29 cellular contexts compared by ENCODE assay signal in genomic region chr12:110638792-110639191, GRCh38. TPM values are rescaled to one million over a fixed set of nuclear protein-coding genes. Genes with fewer than 3 reads are reported as not detected.
DNase-seq lines count a peak whose midpoint lies in the region; ATAC-seq, FAIRE-seq and TF ChIP-seq lines count a peak whose summit lies in the region.
"Had no signal": no experiment of that assay in that cellular context is flagged by ENCODE, and none has a peak within 500 bp of the region (broad histone marks: within the 10 kb centered on the region; RNA-seq: fewer than 3 reads in every experiment).

No MANE protein-coding gene starts in this region.

- 73 to 86% methylated on average over 5 of the region's 5 CpGs for WGBS in endodermal cell (ENCODE audit: insufficient coverage in 1 of 2, insufficient read length in 1 of 2), 2 experiments

- H3K4me3 Mint-ChIP-seq in activated CD4-positive, alpha-beta T cell treated with anti-CD3 and anti-CD28 coated beads for 36 hours = no peak overlapping the region
- no peak overlapping the region for H3K4me3 Mint-ChIP-seq in activated CD4-positive, alpha-beta T cell treated with anti-CD3 and anti-CD28 coated beads, Interleukin-2, amount 10 ng/mL, durations not matched to agents 7 days and 5 days
- no peak overlapping the region for H3K4me3 Mint-ChIP-seq in endodermal cell
- H3K4me3 Mint-ChIP-seq: activated naive CD8-positive, alpha-beta T cell; mesothelial cell of epicardium; nephron; T-cell had no signal

- CTCF ChIA-PET in activated CD4-positive, alpha-beta T cell treated with anti-CD3 and anti-CD28 coated beads for 36 hours (lab: Charles Lee) = interaction anchor here (0.7 to 0.9 kb wide), 2 partner anchors 9 to 15 kb away, joined by 3 to 5 read pairs; no protein-coding TSS in a partner anchor
- CTCF ChIA-PET in activated CD4-positive, alpha-beta T cell treated with anti-CD3 and anti-CD28 coated beads, Interleukin-2, amount 10 ng/mL, durations not matched to agents 7 days and 5 days (lab: Charles Lee) = interaction anchor here (0.8 to 1.9 kb wide), 4 partner anchors 17 to 559 kb away, joined by 3 to 7 read pairs (median 4); partner anchors contain the start of gene ARPC3

- no peaks in the 10 kb centered on the region for H3K4me1 ChIP-seq in endodermal cell (ENCODE audit: control insufficient read depth, insufficient read depth, low read length)
- peaks cover 19 to 37% (median 20%) of the 10 kb centered on the region in 3 donors for H3K4me1 ChIP-seq in skeletal muscle tissue (ENCODE audit: control insufficient read depth in 3 of 3, insufficient read depth in 3 of 3, low read length in 3 of 3)
- H3K4me1 ChIP-seq in lower lobe of right lung = no peaks in the 10 kb centered on the region
- H3K4me1 ChIP-seq: BE2C, Caco-2 had no signal

- ATAC-seq in activated CD4-positive, alpha-beta T cell treated with anti-CD3 and anti-CD28 coated beads for 36 hours = peak; percentile 66
- no peak for ATAC-seq in lower lobe of right lung
- ATAC-seq: left colon, Panc1 had no signal

- H3K27ac Mint-ChIP-seq in activated CD4-positive, alpha-beta T cell treated with anti-CD3 and anti-CD28 coated beads for 36 hours = no peak overlapping the region
- H3K27ac Mint-ChIP-seq in activated CD4-positive, alpha-beta T cell treated with anti-CD3 and anti-CD28 coated beads, Interleukin-2, amount 10 ng/mL, durations not matched to agents 7 days and 5 days = no peak overlapping the region
- H3K27ac Mint-ChIP-seq in endodermal cell = no peak overlapping the region
- H3K27ac Mint-ChIP-seq: activated naive CD8-positive, alpha-beta T cell; activated T-helper 2 cell treated with anti-CD3 and anti-CD28 coated beads, Interferon-gamma antibody, Interleukin-2, Interleukin-4, amounts not matched to agents 10 μg/mL and 5 μg/mL and 100 μg/mL, durations not matched to agents 14 hours and 24 hours and 36 hours; mesothelial cell of epicardium; T-cell had no signal

- intact Hi-C loops in activated CD4-positive, alpha-beta T cell treated with anti-CD3 and anti-CD28 coated beads for 36 hours (cut with DNase I, micrococcal nuclease) = no loop called here
- intact Hi-C loops in lower lobe of right lung (cut with DNase I) = no loop called here

- H3K27ac ChIP-seq in endodermal cell (ENCODE audit: low read depth, low read length) (peak overlapping the region; percentile 6), skeletal muscle tissue (ENCODE audit: low read depth, low read length) (peak overlapping the region; percentile 37), lower lobe of right lung (no peak overlapping the region)
- H3K27ac ChIP-seq: SJCRH30 had no signal

- H3K9ac ChIP-seq in endodermal cell (ENCODE audit: extremely low read depth, low read length, poor library complexity, severe bottlenecking) (no peak overlapping the region), skeletal muscle tissue (ENCODE audit: low read depth in 1 of 3, low read length in 3 of 3) (no peak overlapping the region)

- DNase-seq in activated CD4-positive, alpha-beta T cell treated with anti-CD3 and anti-CD28 coated beads for 36 hours = no peak
- no peak for DNase-seq in activated CD4-positive, alpha-beta T cell treated with anti-CD3 and anti-CD28 coated beads, Interleukin-2, amount 10 ng/mL, durations not matched to agents 7 days and 5 days
- DNase-seq in NB4 (ENCODE audit: low read depth) (peak; percentile 35), endodermal cell (no peak), OCI-M2 (lab: John Stamatoyannopoulos, UW; ENCODE audit: unreplicated experiment) (no peak), lower lobe of right lung (no peak), GM19239 (ENCODE audit: insufficient read length, low spot score) (no peak)
- DNase-seq: activated CD4-positive, alpha-beta T cell treated with anti-CD3 and anti-CD28 coated beads, Interleukin-2, amount 50 U/mL, for 1 hour; BE2C; Caco-2; cerebellar nuclear complex; DMS79; head of caudate nucleus; KG1; left colon; NCI-H146; NCI-H2171; NCI-H524 treated with DMSO at 0.1 percent for 48 hours; NK-92 treated with Interleukin-12 subunit alpha and Interleukin-12 subunit beta, amount 100 ng/mL, for 24 hours; sigmoid colon; SJCRH30; stimulated activated CD8-positive, alpha-beta memory T cell treated with anti-CD3 and anti-CD28 coated beads, Interleukin-4, amount 100 ng/mL, for 48 hours; T-cell had no signal

- H3K9me3 Mint-ChIP-seq in activated CD4-positive, alpha-beta T cell treated with anti-CD3 and anti-CD28 coated beads for 36 hours (ENCODE audit: low read depth) = no peaks in the 10 kb centered on the region
- H3K9me3 Mint-ChIP-seq in activated CD4-positive, alpha-beta T cell treated with anti-CD3 and anti-CD28 coated beads, Interleukin-2, amount 10 ng/mL, durations not matched to agents 7 days and 5 days = no peaks in the 10 kb centered on the region
- H3K9me3 Mint-ChIP-seq in endodermal cell = no peaks in the 10 kb centered on the region
- H3K9me3 Mint-ChIP-seq: activated T-helper 2 cell treated with anti-CD3 and anti-CD28 coated beads, Interferon-gamma antibody, Interleukin-2, Interleukin-4, amounts not matched to agents 10 μg/mL and 5 μg/mL and 100 μg/mL, durations not matched to agents 14 hours and 24 hours and 36 hours; mesothelial cell of epicardium; nephron; T-cell had no signal

- no peak for TF ChIP-seq POLR2A in NB4 (IDR thresholded peaks at IDR 0.05; ENCODE audit: extremely low read depth, insufficient read length)

- no peaks in the 10 kb centered on the region for H3K36me3 ChIP-seq in endodermal cell (ENCODE audit: control insufficient read depth, insufficient read depth, low read length)
- H3K36me3 ChIP-seq in skeletal muscle tissue (ENCODE audit: control insufficient read depth in 3 of 3, insufficient read depth in 3 of 3, low read length in 3 of 3) = no peaks in the 10 kb centered on the region
- peaks cover 16% of the 10 kb centered on the region for H3K36me3 ChIP-seq in lower lobe of right lung
- H3K36me3 ChIP-seq: BE2C, SJCRH30 had no signal

- H3K9me3 ChIP-seq in endodermal cell (ENCODE audit: control insufficient read depth, low read length) = no peaks in the 10 kb centered on the region
- no peaks in the 10 kb centered on the region for H3K9me3 ChIP-seq in skeletal muscle tissue (ENCODE audit: control insufficient read depth in 3 of 3, low read length in 3 of 3)
- no peaks in the 10 kb centered on the region for H3K9me3 ChIP-seq in lower lobe of right lung
- H3K9me3 ChIP-seq: BE2C, Caco-2, sigmoid colon, SJCRH30 had no signal

- H3K36me3 Mint-ChIP-seq in activated CD4-positive, alpha-beta T cell treated with anti-CD3 and anti-CD28 coated beads for 36 hours (ENCODE audit: low read depth) = peaks cover 2% of the 10 kb centered on the region
- no peaks in the 10 kb centered on the region for H3K36me3 Mint-ChIP-seq in activated CD4-positive, alpha-beta T cell treated with anti-CD3 and anti-CD28 coated beads, Interleukin-2, amount 10 ng/mL, durations not matched to agents 7 days and 5 days (ENCODE audit: low read depth)
- H3K36me3 Mint-ChIP-seq in endodermal cell (ENCODE audit: low read depth) = no peaks in the 10 kb centered on the region

- H3K27me3 ChIP-seq in endodermal cell (ENCODE audit: control insufficient read depth, insufficient read depth, low read length, poor library complexity, severe bottlenecking) (no peaks in the 10 kb centered on the region), skeletal muscle tissue (ENCODE audit: control insufficient read depth in 3 of 3, insufficient read depth in 3 of 3, low read length in 3 of 3) (no peaks in the 10 kb centered on the region), lower lobe of right lung (ENCODE audit: low read depth) (no peaks in the 10 kb centered on the region)
- H3K27me3 ChIP-seq: BE2C, sigmoid colon, SJCRH30 had no signal

- H3K4me3 ChIP-seq in NB4 (ENCODE audit: low read depth, low read length) (no peak overlapping the region), endodermal cell (ENCODE audit: low read length) (no peak overlapping the region), skeletal muscle tissue (ENCODE audit: low read length in 3 of 3) (no peak overlapping the region), lower lobe of right lung (no peak overlapping the region)
- H3K4me3 ChIP-seq: sigmoid colon, SJCRH30 had no signal

- POLR2A ChIA-PET in activated CD4-positive, alpha-beta T cell treated with anti-CD3 and anti-CD28 coated beads for 36 hours (lab: Charles Lee) = no interaction called here
- POLR2A ChIA-PET in activated CD4-positive, alpha-beta T cell treated with anti-CD3 and anti-CD28 coated beads, Interleukin-2, amount 10 ng/mL, durations not matched to agents 7 days and 5 days (lab: Charles Lee) = no interaction called here

- H3K4me1 Mint-ChIP-seq in activated CD4-positive, alpha-beta T cell treated with anti-CD3 and anti-CD28 coated beads for 36 hours = peaks cover 30% of the 10 kb centered on the region
- H3K4me1 Mint-ChIP-seq in activated CD4-positive, alpha-beta T cell treated with anti-CD3 and anti-CD28 coated beads, Interleukin-2, amount 10 ng/mL, durations not matched to agents 7 days and 5 days = peaks cover 18% of the 10 kb centered on the region
- H3K4me1 Mint-ChIP-seq in endodermal cell = peaks cover 6% of the 10 kb centered on the region

- no peak for FAIRE-seq in GM19239 (lab: Jason Lieb, UNC)

- TF ChIP-seq CTCF in NB4 (IDR thresholded peaks at IDR 0.05; ENCODE audit: low read depth, low read length) (no peak), endodermal cell (conservative IDR thresholded peaks at IDR 0.05) (no peak), lower lobe of right lung (IDR thresholded peaks at IDR 0.05) (no peak)

- no peaks in the 10 kb centered on the region for H3K27me3 Mint-ChIP-seq in activated CD4-positive, alpha-beta T cell treated with anti-CD3 and anti-CD28 coated beads for 36 hours
- no peaks in the 10 kb centered on the region for H3K27me3 Mint-ChIP-seq in activated CD4-positive, alpha-beta T cell treated with anti-CD3 and anti-CD28 coated beads, Interleukin-2, amount 10 ng/mL, durations not matched to agents 7 days and 5 days
- no peaks in the 10 kb centered on the region for H3K27me3 Mint-ChIP-seq in endodermal cell (ENCODE audit: insufficient read depth)
- H3K27me3 Mint-ChIP-seq: activated naive CD8-positive, alpha-beta T cell; T-cell had no signal

RNA-seq across cellular contexts. Expression of gene TCTN1, which starts 24.9 kb away (rescaled TPM):
- 1 to 10 TPM; 7.2 to 7.3 TPM for total RNA-seq in activated CD4-positive, alpha-beta T cell treated with anti-CD3 and anti-CD28 coated beads for 36 hours
- 1 to 10 TPM; 4.3 to 5.2 TPM for total RNA-seq in activated CD4-positive, alpha-beta T cell treated with anti-CD3 and anti-CD28 coated beads, Interleukin-2, amount 10 ng/mL, durations not matched to agents 7 days and 5 days
- total RNA-seq in endodermal cell (10 to 100 TPM; 29.5 to 44.9 TPM), skeletal muscle tissue (14.1 TPM), lower lobe of right lung (40.1 TPM)
- 41.6 TPM for polyA plus RNA-seq in endodermal cell (2013, experiment 1 of 2)
- polyA plus RNA-seq in endodermal cell (2013, experiment 2 of 2) = 30.6 TPM

RNA-seq across cellular contexts. Expression of gene HVCN1, which starts 50.1 kb away (rescaled TPM):
- 1 to 10 TPM; 4.4 to 4.7 TPM for total RNA-seq in activated CD4-positive, alpha-beta T cell treated with anti-CD3 and anti-CD28 coated beads for 36 hours
- 10 to 100 TPM; 16.0 to 18.7 TPM for total RNA-seq in activated CD4-positive, alpha-beta T cell treated with anti-CD3 and anti-CD28 coated beads, Interleukin-2, amount 10 ng/mL, durations not matched to agents 7 days and 5 days
- total RNA-seq in endodermal cell = 1 to 10 TPM; 8.8 to 9.5 TPM
- polyA plus RNA-seq in endodermal cell (2013, experiment 1 of 2) = 9.3 TPM
- polyA plus RNA-seq in endodermal cell (2013, experiment 2 of 2) = 7.7 TPM
- 5.2 TPM for total RNA-seq in skeletal muscle tissue
- 29.2 TPM for total RNA-seq in lower lobe of right lung

RNA-seq across cellular contexts. Expression of gene PPTC7, which starts 55.7 kb away (rescaled TPM):
- 10 to 100 TPM; 33.4 to 36.5 TPM for total RNA-seq in activated CD4-positive, alpha-beta T cell treated with anti-CD3 and anti-CD28 coated beads for 36 hours
- total RNA-seq in activated CD4-positive, alpha-beta T cell treated with anti-CD3 and anti-CD28 coated beads, Interleukin-2, amount 10 ng/mL, durations not matched to agents 7 days and 5 days = 10 to 100 TPM; 25.7 to 29.2 TPM
- 10 to 100 TPM; 15.2 TPM for total RNA-seq in endodermal cell
- 11.9 TPM for polyA plus RNA-seq in endodermal cell (2013, experiment 1 of 2)
- 11.4 TPM for polyA plus RNA-seq in endodermal cell (2013, experiment 2 of 2)
- 6.3 TPM for total RNA-seq in skeletal muscle tissue
- total RNA-seq in lower lobe of right lung = 23.6 TPM
